Comparison of ENCODE assay signal across 1 cellular context in the genomic region with DNA sequence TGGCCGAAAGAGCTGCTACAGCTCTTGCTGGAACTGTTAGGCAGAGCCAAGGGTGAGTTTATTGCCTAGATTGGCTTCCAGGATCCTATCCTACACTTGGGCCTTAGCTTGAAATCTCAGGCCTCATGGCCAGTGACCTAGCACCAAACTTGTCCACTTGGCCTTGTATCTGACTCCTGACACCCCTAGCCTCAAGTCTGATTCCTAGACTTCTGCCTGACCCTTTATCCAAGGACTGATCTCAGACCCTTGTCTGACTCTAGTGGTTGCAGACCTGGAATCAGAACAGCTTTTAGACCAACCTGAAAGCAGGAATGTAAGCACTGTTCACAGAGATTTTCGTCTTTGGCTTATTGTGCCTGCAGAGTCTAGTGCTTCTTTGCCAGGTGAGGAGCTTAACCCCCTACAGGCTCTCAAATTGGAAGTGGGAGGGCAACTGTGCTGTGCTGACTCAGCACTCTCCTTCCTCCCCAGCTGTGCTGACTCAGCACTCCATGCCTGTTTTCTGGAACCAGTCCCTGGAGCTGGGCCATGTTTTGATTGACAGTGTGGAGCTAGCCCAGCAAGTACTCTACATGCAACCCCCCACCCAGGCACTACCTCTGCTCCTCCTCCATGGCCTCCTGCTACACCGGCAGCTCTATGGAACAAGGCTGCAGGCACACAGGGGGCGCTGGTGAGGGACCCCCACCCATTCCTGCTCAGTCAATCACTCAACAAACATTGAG.
A peak's percentile ranks its signal among the peaks of the same experiment; 100 is the strongest.
TF ChIP-seq lines count a peak whose summit lies in the region.

No MANE protein-coding gene starts in this region.

TF ChIP-seq in K562, 482 proteins besides CTCF, POLR2A, EP300 and RAD21 (continued from another document and continues in another):
- TF ChIP-seq, protein P1, sequence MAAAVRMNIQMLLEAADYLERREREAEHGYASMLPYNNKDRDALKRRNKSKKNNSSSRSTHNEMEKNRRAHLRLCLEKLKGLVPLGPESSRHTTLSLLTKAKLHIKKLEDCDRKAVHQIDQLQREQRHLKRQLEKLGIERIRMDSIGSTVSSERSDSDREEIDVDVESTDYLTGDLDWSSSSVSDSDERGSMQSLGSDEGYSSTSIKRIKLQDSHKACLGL (CRISPR knock-in tag; IDR thresholded peaks at IDR 0.05; ENCODE audit: borderline replicate concordance, poor library complexity, severe bottlenecking): no peak
- TF ChIP-seq ZNF696 (CRISPR knock-in tag; conservative IDR thresholded peaks at IDR 0.05): no peak
- peak; percentile 78 to 86; a peak in 3 of 4 replicates for TF ChIP-seq FOXK2 (conservative IDR thresholded peaks at IDR 0.05 in 1 of 2, IDR thresholded peaks at IDR 0.05 in 1 of 2; ENCODE audit: low read depth in 2 of 2)
- TF ChIP-seq ZNF253 (CRISPR knock-in tag; conservative IDR thresholded peaks at IDR 0.05): no peak
- TF ChIP-seq PRPF4 (IDR thresholded peaks at IDR 0.05; ENCODE audit: insufficient read depth, low read depth, low read length, poor library complexity, severe bottlenecking): no peak
- no peak for TF ChIP-seq SP2 (IDR thresholded peaks at IDR 0.05; ENCODE audit: extremely low read depth, low read depth, low read length, poor library complexity, severe bottlenecking)
- TF ChIP-seq ZNF232 (CRISPR knock-in tag; IDR thresholded peaks at IDR 0.05): no peak
- TF ChIP-seq, protein P2, sequence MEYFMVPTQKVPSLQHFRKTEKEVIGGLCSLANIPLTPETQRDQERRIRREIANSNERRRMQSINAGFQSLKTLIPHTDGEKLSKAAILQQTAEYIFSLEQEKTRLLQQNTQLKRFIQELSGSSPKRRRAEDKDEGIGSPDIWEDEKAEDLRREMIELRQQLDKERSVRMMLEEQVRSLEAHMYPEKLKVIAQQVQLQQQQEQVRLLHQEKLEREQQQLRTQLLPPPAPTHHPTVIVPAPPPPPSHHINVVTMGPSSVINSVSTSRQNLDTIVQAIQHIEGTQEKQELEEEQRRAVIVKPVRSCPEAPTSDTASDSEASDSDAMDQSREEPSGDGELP (CRISPR knock-in tag; IDR thresholded peaks at IDR 0.05; ENCODE audit: borderline replicate concordance): peak; percentile 100
- no peak for TF ChIP-seq SIRT6 (IDR thresholded peaks at IDR 0.05; ENCODE audit: low read depth, low read length)
- TF ChIP-seq HDAC3 (IDR thresholded peaks at IDR 0.05; ENCODE audit: borderline replicate concordance, partially characterized antibody): peak; percentile 56
- TF ChIP-seq DPF2 (IDR thresholded peaks at IDR 0.05): peak; percentile 90
- peak; percentile 13 for TF ChIP-seq POLR2B (IDR thresholded peaks at IDR 0.05; ENCODE audit: low read depth, partially characterized antibody)
- peak in 1 of 2 experiments; percentile 51; a peak in 2 of 4 replicates for TF ChIP-seq NONO (IDR thresholded peaks at IDR 0.05; ENCODE audit: low read depth in 2 of 2, low read length in 1 of 2)
- TF ChIP-seq, protein P3, sequence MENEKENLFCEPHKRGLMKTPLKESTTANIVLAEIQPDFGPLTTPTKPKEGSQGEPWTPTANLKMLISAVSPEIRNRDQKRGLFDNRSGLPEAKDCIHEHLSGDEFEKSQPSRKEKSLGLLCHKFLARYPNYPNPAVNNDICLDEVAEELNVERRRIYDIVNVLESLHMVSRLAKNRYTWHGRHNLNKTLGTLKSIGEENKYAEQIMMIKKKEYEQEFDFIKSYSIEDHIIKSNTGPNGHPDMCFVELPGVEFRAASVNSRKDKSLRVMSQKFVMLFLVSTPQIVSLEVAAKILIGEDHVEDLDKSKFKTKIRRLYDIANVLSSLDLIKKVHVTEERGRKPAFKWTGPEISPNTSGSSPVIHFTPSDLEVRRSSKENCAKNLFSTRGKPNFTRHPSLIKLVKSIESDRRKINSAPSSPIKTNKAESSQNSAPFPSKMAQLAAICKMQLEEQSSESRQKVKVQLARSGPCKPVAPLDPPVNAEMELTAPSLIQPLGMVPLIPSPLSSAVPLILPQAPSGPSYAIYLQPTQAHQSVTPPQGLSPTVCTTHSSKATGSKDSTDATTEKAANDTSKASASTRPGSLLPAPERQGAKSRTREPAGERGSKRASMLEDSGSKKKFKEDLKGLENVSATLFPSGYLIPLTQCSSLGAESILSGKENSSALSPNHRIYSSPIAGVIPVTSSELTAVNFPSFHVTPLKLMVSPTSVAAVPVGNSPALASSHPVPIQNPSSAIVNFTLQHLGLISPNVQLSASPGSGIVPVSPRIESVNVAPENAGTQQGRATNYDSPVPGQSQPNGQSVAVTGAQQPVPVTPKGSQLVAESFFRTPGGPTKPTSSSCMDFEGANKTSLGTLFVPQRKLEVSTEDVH (IDR thresholded peaks at IDR 0.05; ENCODE audit: low read depth, partially characterized antibody): no peak
- no peak for TF ChIP-seq HMGN3 (IDR thresholded peaks at IDR 0.05; ENCODE audit: borderline replicate concordance, extremely low read depth, insufficient read length, low read depth, low read length)
- TF ChIP-seq FOXK1 (CRISPR knock-in tag; IDR thresholded peaks at IDR 0.05; ENCODE audit: borderline replicate concordance): no peak
- TF ChIP-seq ZNF766 (CRISPR knock-in tag; conservative IDR thresholded peaks at IDR 0.05): 0 out of 2 replicates have a peak, but pooled peaks have one; percentile 33
- 0 out of 2 replicates have a peak, but pooled peaks have one; percentile 36 for TF ChIP-seq POLR2AphosphoS5 (IDR thresholded peaks at IDR 0.05; ENCODE audit: control insufficient read depth, insufficient read depth, low read depth, low read length)
- no peak for TF ChIP-seq ZNF57 (CRISPR knock-in tag; IDR thresholded peaks at IDR 0.05)
- TF ChIP-seq ZNF407 (IDR thresholded peaks at IDR 0.05; ENCODE audit: low read depth): no peak
- TF ChIP-seq ZNF79 (CRISPR knock-in tag; IDR thresholded peaks at IDR 0.05; ENCODE audit: low read depth): no peak
- no peak for TF ChIP-seq POLR2H (tag; IDR thresholded peaks at IDR 0.05; ENCODE audit: low read depth)
- no peak for TF ChIP-seq HSF4 (CRISPR knock-in tag; IDR thresholded peaks at IDR 0.05; ENCODE audit: borderline replicate concordance)
- TF ChIP-seq NR2C2 (CRISPR knock-in tag; IDR thresholded peaks at IDR 0.05): no peak
- peak; percentile 59 for TF ChIP-seq NR2C2 (tag; IDR thresholded peaks at IDR 0.05)
- no peak for TF ChIP-seq NR2C1 (IDR thresholded peaks at IDR 0.05)
- 0 out of 2 replicates have a peak, but pooled peaks have one; percentile 19 for TF ChIP-seq NR2C1 (tag; IDR thresholded peaks at IDR 0.05)
- TF ChIP-seq MCM2 (IDR thresholded peaks at IDR 0.05; ENCODE audit: low read depth): no peak
- TF ChIP-seq GATAD2B (IDR thresholded peaks at IDR 0.05; ENCODE audit: borderline replicate concordance): peak; percentile 59; the same call in 1 of the 2 replicates
- no peak for TF ChIP-seq ZBED1 (IDR thresholded peaks at IDR 0.05)
- TF ChIP-seq, protein P4, sequence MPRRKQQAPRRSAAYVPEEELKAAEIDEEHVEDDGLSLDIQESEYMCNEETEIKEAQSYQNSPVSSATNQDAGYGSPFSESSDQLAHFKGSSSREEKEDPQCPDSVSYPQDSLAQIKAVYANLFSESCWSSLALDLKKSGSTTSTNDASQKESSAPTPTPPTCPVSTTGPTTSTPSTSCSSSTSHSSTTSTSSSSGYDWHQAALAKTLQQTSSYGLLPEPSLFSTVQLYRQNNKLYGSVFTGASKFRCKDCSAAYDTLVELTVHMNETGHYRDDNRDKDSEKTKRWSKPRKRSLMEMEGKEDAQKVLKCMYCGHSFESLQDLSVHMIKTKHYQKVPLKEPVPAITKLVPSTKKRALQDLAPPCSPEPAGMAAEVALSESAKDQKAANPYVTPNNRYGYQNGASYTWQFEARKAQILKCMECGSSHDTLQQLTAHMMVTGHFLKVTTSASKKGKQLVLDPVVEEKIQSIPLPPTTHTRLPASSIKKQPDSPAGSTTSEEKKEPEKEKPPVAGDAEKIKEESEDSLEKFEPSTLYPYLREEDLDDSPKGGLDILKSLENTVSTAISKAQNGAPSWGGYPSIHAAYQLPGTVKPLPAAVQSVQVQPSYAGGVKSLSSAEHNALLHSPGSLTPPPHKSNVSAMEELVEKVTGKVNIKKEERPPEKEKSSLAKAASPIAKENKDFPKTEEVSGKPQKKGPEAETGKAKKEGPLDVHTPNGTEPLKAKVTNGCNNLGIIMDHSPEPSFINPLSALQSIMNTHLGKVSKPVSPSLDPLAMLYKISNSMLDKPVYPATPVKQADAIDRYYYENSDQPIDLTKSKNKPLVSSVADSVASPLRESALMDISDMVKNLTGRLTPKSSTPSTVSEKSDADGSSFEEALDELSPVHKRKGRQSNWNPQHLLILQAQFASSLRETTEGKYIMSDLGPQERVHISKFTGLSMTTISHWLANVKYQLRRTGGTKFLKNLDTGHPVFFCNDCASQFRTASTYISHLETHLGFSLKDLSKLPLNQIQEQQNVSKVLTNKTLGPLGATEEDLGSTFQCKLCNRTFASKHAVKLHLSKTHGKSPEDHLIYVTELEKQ (CRISPR knock-in tag; IDR thresholded peaks at IDR 0.05): no peak
- TF ChIP-seq SMAD1 (IDR thresholded peaks at IDR 0.05; ENCODE audit: low read depth, low read length, partially characterized antibody): peak; percentile 38
- TF ChIP-seq, protein P5, sequence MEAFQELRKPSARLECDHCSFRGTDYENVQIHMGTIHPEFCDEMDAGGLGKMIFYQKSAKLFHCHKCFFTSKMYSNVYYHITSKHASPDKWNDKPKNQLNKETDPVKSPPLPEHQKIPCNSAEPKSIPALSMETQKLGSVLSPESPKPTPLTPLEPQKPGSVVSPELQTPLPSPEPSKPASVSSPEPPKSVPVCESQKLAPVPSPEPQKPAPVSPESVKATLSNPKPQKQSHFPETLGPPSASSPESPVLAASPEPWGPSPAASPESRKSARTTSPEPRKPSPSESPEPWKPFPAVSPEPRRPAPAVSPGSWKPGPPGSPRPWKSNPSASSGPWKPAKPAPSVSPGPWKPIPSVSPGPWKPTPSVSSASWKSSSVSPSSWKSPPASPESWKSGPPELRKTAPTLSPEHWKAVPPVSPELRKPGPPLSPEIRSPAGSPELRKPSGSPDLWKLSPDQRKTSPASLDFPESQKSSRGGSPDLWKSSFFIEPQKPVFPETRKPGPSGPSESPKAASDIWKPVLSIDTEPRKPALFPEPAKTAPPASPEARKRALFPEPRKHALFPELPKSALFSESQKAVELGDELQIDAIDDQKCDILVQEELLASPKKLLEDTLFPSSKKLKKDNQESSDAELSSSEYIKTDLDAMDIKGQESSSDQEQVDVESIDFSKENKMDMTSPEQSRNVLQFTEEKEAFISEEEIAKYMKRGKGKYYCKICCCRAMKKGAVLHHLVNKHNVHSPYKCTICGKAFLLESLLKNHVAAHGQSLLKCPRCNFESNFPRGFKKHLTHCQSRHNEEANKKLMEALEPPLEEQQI (IDR thresholded peaks at IDR 0.05): no peak
- no peak for TF ChIP-seq ZFX (CRISPR knock-in tag; IDR thresholded peaks at IDR 0.05)
- no peak for TF ChIP-seq USF2 (CRISPR knock-in tag; IDR thresholded peaks at IDR 0.05)
- no peak for TF ChIP-seq FOS (IDR thresholded peaks at IDR 0.05; ENCODE audit: extremely low read depth, insufficient read length)
